Comparison of ENCODE assay signal across 18 cellular contexts in the genomic region with DNA sequence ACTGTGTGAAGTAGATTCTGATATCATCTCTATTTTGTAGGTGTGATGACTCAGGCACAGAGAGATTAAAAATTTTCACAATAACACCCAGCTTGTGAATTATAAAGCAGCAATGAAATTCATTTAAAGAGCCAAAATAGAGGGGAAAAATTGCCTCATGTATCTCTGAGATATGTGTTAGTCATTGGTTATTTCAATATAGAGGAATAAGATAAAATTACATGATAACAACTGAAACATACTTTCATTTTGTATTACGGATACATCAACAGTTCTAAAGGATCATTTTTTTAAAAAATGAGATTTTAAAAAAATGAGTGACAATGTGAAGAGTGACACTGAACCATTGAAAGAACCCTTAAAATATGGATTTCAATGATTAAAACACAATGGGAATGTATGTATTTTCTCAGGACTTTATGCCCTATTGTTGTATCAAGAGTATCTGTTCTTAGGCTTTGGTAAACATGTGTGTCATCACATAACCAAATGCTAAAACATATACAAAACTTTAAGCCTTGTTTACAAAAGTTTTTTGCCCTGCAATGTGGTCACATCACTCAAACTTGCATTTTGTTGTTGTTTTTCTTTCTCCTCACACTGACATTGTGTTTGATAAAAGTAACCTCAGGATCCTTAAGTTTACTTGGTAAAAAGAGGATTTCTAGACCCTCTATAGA.
A peak's percentile ranks its signal among the peaks of the same experiment; 100 is the strongest.
DNase-seq lines count a peak whose midpoint lies in the region; ATAC-seq and TF ChIP-seq lines count a peak whose summit lies in the region.
"Had no signal": no experiment of that assay in that cellular context is flagged by ENCODE, and none has a peak within 500 bp of the region (broad histone marks: within the 10 kb centered on the region; RNA-seq: fewer than 3 reads in every experiment).

No MANE protein-coding gene starts in this region.

- DNase-seq in DMS53 treated with DMSO at 0.1 percent for 48 hours (lab: John Stamatoyannopoulos, UW; ENCODE audit: unreplicated experiment) = peak; percentile 20
- no peak for DNase-seq in MG63
- DNase-seq in cardiac fibroblast (ENCODE audit: low read depth in 2 of 2) = peak; percentile 42 to 46
- no peak for DNase-seq in lung (ENCODE audit: low spot score)
- no peak for DNase-seq in SW480 (ENCODE audit: low spot score)
- no peak for DNase-seq in foreskin keratinocyte
- DNase-seq in NCI-H2029 (lab: John Stamatoyannopoulos, UW) = no peak
- DNase-seq: activated CD8-positive, alpha-beta memory T cell treated with anti-CD3 and anti-CD28 coated beads, Interleukin-2, amount 50 U/mL, for 48 hours; KBM-7; midbrain; NCI-H1105 treated with DMSO at 0.1 percent for 48 hours; substantia nigra had no signal

- 76% methylated on average over 1 of the region's 1 CpG for WGBS in lung, 2 donors

- H3K27ac ChIP-seq in lung (ENCODE audit: low read depth in 1 of 2, low read length in 1 of 2) (no peak overlapping the region), foreskin keratinocyte (no peak overlapping the region)
- H3K27ac ChIP-seq: parathyroid adenoma had no signal

- H3K36me3 ChIP-seq in MG63 (no peaks in the 10 kb centered on the region), lung (ENCODE audit: control insufficient read depth in 2 of 2, insufficient read depth in 2 of 2, low read length in 2 of 2) (no peaks in the 10 kb centered on the region)
- H3K36me3 ChIP-seq: colonic mucosa, HAP-1 had no signal

- ATAC-seq in lung (ENCODE audit: insufficient read depth, low FRiP score) = peak; percentile 61
- no peak for ATAC-seq in foreskin keratinocyte
- no peak for ATAC-seq in GM19467 (IDR thresholded peaks at IDR 0.05; ENCODE audit: unreplicated experiment)
- ATAC-seq: activated naive CD4-positive, alpha-beta T cell treated with anti-CD3 and anti-CD28 coated beads, Interleukin-2, amount 50 U/mL, for 72 hours; esophagus mucosa had no signal

- no peak for TF ChIP-seq CTCF in cardiac fibroblast (IDR thresholded peaks at IDR 0.05; ENCODE audit: low read depth, low read length)
- TF ChIP-seq CTCF in lung (IDR thresholded peaks at IDR 0.05; ENCODE audit: control extremely low read depth, extremely low read depth) = no peak
- TF ChIP-seq CTCF in foreskin keratinocyte (conservative IDR thresholded peaks at IDR 0.05) = no peak

- H3K27me3 ChIP-seq in MG63 (no peaks in the 10 kb centered on the region), lung (ENCODE audit: control insufficient read depth, insufficient read depth) (no peaks in the 10 kb centered on the region), foreskin keratinocyte (peaks cover 2% of the 10 kb centered on the region)
- H3K27me3 ChIP-seq: colonic mucosa had no signal

- H3K4me3 ChIP-seq in MG63 (peak overlapping the region; percentile 4; the same call in 1 of the 2 replicates), cardiac fibroblast (replicated peaks in 1 of 2; ENCODE audit: low read depth in 2 of 2, low read length in 2 of 2) (no peak overlapping the region), lung (no peak overlapping the region)
- H3K4me3 ChIP-seq: colonic mucosa, HAP-1 had no signal

- H3K9me3 ChIP-seq in MG63 = no peaks in the 10 kb centered on the region
- no peaks in the 10 kb centered on the region for H3K9me3 ChIP-seq in lung (ENCODE audit: control insufficient read depth in 2 of 2, insufficient read depth in 1 of 2, low read length in 1 of 2)
- H3K9me3 ChIP-seq: colonic mucosa, HAP-1 had no signal

- no peaks in the 10 kb centered on the region for H3K4me1 ChIP-seq in lung (ENCODE audit: control insufficient read depth in 2 of 2, insufficient read depth in 2 of 2, low read length in 2 of 2)
- no peaks in the 10 kb centered on the region for H3K4me1 ChIP-seq in foreskin keratinocyte
- H3K4me1 ChIP-seq: colonic mucosa, HAP-1, parathyroid adenoma had no signal

Comparison
In these comparisons a context has a peak if more than half of its experiments do, and no peak if none do; other contexts are left out.
1. DNase-seq: peak in DMS53 treated with DMSO at 0.1 percent for 48 hours (single experiment) and cardiac fibroblast (2 of 2); none in MG63 (single experiment), lung (single experiment), SW480 (single experiment), foreskin keratinocyte (0 of 2) and NCI-H2029 (single experiment).